9 cellular contexts compared by ENCODE assay signal in the genomic region with DNA sequence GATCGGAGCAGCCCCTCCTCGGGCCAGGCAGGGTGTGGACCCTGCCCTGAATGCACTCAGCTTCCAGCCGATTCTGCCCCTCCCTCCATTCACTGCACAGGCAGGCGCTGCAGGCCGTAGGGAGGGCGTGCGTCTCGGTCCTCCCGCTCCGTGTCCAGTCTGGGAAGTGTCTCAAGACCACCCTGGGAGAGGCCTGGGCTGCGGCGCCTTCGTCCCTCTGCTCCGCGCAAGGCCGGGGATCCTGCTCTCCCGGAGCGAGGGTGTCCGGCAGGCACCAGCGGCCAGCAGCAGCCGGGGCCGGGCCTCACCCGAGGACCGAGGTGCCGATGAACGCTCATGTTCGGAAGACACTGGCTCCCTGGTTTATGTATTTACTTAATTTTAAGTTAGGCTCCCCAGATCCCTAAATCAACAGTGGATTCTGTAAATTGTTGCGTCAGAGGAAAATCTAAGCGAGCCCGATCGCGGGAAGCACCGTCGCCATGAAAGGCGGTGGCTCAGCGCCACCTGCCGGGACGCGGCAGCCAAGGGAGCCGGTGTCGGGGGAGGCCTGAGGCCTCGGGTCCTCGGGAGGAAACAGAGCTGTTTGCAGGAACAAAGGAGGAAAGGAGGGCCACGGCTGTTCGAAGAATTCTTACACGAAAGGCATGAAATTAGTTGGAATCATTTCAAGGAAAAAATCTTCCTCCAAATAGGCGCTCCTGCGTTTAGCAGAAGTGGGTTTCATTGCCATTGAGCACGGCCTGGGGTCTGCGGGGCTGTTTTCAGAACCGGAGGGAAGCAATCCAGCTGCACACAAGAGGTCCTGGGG.
DNase-seq lines count a peak whose midpoint lies in the region; ATAC-seq, FAIRE-seq and TF ChIP-seq lines count a peak whose summit lies in the region.
"Had no signal": no experiment of that assay in that cellular context is flagged by ENCODE, and none has a peak within 500 bp of the region (broad histone marks: within the 10 kb centered on the region; RNA-seq: fewer than 3 reads in every experiment).

No MANE protein-coding gene starts in this region.

- peak overlapping the region; percentile 38 for H3K4me2 ChIP-seq in keratinocyte (ENCODE audit: control insufficient read depth, extremely low read depth, insufficient read depth, low read depth, low read length)

- peak overlapping the region in 1 of 2 donors; percentile 33 for H3K4me3 ChIP-seq in cardiac fibroblast (replicated peaks in 1 of 2; ENCODE audit: low read depth in 2 of 2, low read length in 2 of 2)
- H3K4me3 ChIP-seq in keratinocyte (ENCODE audit: control insufficient read depth in 2 of 3, extremely low read depth in 1 of 3, insufficient read depth in 2 of 3, low read depth in 1 of 3, low read length in 3 of 3), result peak overlapping the region; percentile 10 to 41 (median 23)

- TF ChIP-seq CTCF in cardiac fibroblast (IDR thresholded peaks at IDR 0.05; ENCODE audit: low read depth, low read length) (peak; percentile 80), keratinocyte (optimal IDR thresholded peaks at IDR 0.05 in 1 of 3, IDR thresholded peaks at IDR 0.05 in 1 of 3, conservative IDR thresholded peaks at IDR 0.05 in 1 of 3; ENCODE audit: extremely low read depth in 1 of 3, insufficient read depth in 2 of 3, low read length in 3 of 3) (peak; percentile 53 to 83 (median 69))

- H3K79me2 ChIP-seq in keratinocyte (ENCODE audit: control insufficient read depth, insufficient read depth, low read length), result no peaks in the 10 kb centered on the region

- H3K36me3 ChIP-seq in keratinocyte (ENCODE audit: control insufficient read depth in 2 of 2, extremely low read depth in 1 of 2, insufficient read depth in 2 of 2, low read length in 2 of 2), result no peaks in the 10 kb centered on the region

- H4K20me1 ChIP-seq in keratinocyte (ENCODE audit: control insufficient read depth, extremely low read depth, insufficient read depth, low read length), result no peaks in the 10 kb centered on the region

- H3K27ac ChIP-seq in keratinocyte (ENCODE audit: control insufficient read depth, insufficient read depth, low read length), result no peak overlapping the region

- no peaks in the 10 kb centered on the region for H3K27me3 ChIP-seq in keratinocyte (ENCODE audit: control insufficient read depth, extremely low read depth, insufficient read depth, low read length)

- FAIRE-seq in keratinocyte (lab: Jason Lieb, UNC), result no peak

- DNase-seq in NCI-H2081 (lab: John Stamatoyannopoulos, UW) (peak; percentile 62 to 67), NCI-H2081 treated with DMSO at 0.1 percent for 48 hours (lab: John Stamatoyannopoulos, UW) (no peak), NCI-H2171 (lab: John Stamatoyannopoulos, UW) (peak; percentile 70), cardiac fibroblast (ENCODE audit: low read depth in 2 of 2) (peak; percentile 52 to 57), keratinocyte (ENCODE audit: low read depth, low spot score) (no peak), smooth muscle cell of the brain vasculature (ENCODE audit: low read depth, low spot score) (peak; percentile 10)
- DNase-seq: DND-41 had no signal

- no peaks in the 10 kb centered on the region for H3K4me1 ChIP-seq in keratinocyte (ENCODE audit: control insufficient read depth, extremely low read depth, insufficient read depth, low read length)

- dilution Hi-C loops in keratinocyte (cut with MboI; ENCODE audit: extremely low pct_ligation_motif_present, low sequenced_read_pairs), result no loop called here

- H2AFZ ChIP-seq in keratinocyte (ENCODE audit: control insufficient read depth, low read length), result peak overlapping the region; percentile 23

- no peak for ATAC-seq in HG02642 (IDR thresholded peaks at IDR 0.05; ENCODE audit: poor library complexity, unreplicated experiment)
- no peak for ATAC-seq in GM21737 (IDR thresholded peaks at IDR 0.05; ENCODE audit: unreplicated experiment)

- no peaks in the 10 kb centered on the region for H3K9me1 ChIP-seq in keratinocyte (ENCODE audit: control insufficient read depth, extremely low read depth, insufficient read depth, low read length)

- no peak overlapping the region for H3K9ac ChIP-seq in keratinocyte (ENCODE audit: control insufficient read depth, extremely low read depth, insufficient read depth, low read length)

- H3K9me3 ChIP-seq in keratinocyte (ENCODE audit: control insufficient read depth, low read depth, low read length), result no peaks in the 10 kb centered on the region

Comparison
In these comparisons a context has a peak if more than half of its experiments do, and no peak if none do; other contexts are left out.
1. DNase-seq: peak in NCI-H2081 (2 of 2), NCI-H2171 (single experiment), cardiac fibroblast (2 of 2) and smooth muscle cell of the brain vasculature (single experiment); none in NCI-H2081 treated with DMSO at 0.1 percent for 48 hours (single experiment) and keratinocyte (single experiment).